In genomic region chrX:105209406-105209805, GRCh38 we compare ENCODE assay signal across 2 cellular contexts.
TF ChIP-seq lines count a peak whose summit lies in the region.

No MANE protein-coding gene starts in this region.

TF ChIP-seq in liver, 16 proteins besides CTCF, POLR2A, EP300 and RAD21:
- no peak for TF ChIP-seq RXRA (IDR thresholded peaks at IDR 0.05)
- no peak for TF ChIP-seq GABPA (IDR thresholded peaks at IDR 0.05 in 1 of 2, conservative IDR thresholded peaks at IDR 0.05 in 1 of 2)
- no peak for TF ChIP-seq REST (IDR thresholded peaks at IDR 0.05)
- TF ChIP-seq HNF4G (IDR thresholded peaks at IDR 0.05): peak; percentile 38
- peak; percentile 20 for TF ChIP-seq SP1 (IDR thresholded peaks at IDR 0.05)
- no peak for TF ChIP-seq NR2F2 (IDR thresholded peaks at IDR 0.05)
- TF ChIP-seq HNF4A (conservative IDR thresholded peaks at IDR 0.05): peak; percentile 42 to 74
- TF ChIP-seq EGR1 (IDR thresholded peaks at IDR 0.05; ENCODE audit: low read depth in 2 of 2): no peak

TF ChIP-seq in HepG2, 621 proteins besides CTCF, POLR2A, EP300 and RAD21:
- no peak for TF ChIP-seq ZNF253 (CRISPR knock-in tag; IDR thresholded peaks at IDR 0.05; ENCODE audit: borderline replicate concordance)
- no peak for TF ChIP-seq MTF2 (CRISPR knock-in tag; IDR thresholded peaks at IDR 0.05; ENCODE audit: borderline replicate concordance)
- TF ChIP-seq KLF9 (CRISPR knock-in tag; IDR thresholded peaks at IDR 0.05; ENCODE audit: low read depth): no peak
- no peak for TF ChIP-seq ETV6 (CRISPR knock-in tag; conservative IDR thresholded peaks at IDR 0.05)
- TF ChIP-seq CENPX (CRISPR knock-in tag; IDR thresholded peaks at IDR 0.05): no peak
- TF ChIP-seq KDM5B (CRISPR knock-in tag; IDR thresholded peaks at IDR 0.05; ENCODE audit: borderline replicate concordance): no peak
- no peak for TF ChIP-seq KMT2A (CRISPR knock-in tag; IDR thresholded peaks at IDR 0.05)
- no peak for TF ChIP-seq FOSL2 (CRISPR knock-in tag; IDR thresholded peaks at IDR 0.05)
- no peak for TF ChIP-seq TRIM24 (CRISPR knock-in tag; IDR thresholded peaks at IDR 0.05)
- TF ChIP-seq ZHX2 (IDR thresholded peaks at IDR 0.05; ENCODE audit: low read depth): no peak
- no peak for TF ChIP-seq ZHX2 (CRISPR knock-in tag; IDR thresholded peaks at IDR 0.05; ENCODE audit: borderline replicate concordance)
- TF ChIP-seq KIAA2018 (CRISPR knock-in tag; IDR thresholded peaks at IDR 0.05; ENCODE audit: borderline replicate concordance): no peak
- no peak for TF ChIP-seq TGIF2 (CRISPR knock-in tag; IDR thresholded peaks at IDR 0.05)
- no peak for TF ChIP-seq FOXK2 (IDR thresholded peaks at IDR 0.05)
- TF ChIP-seq GTF3A (CRISPR knock-in tag; conservative IDR thresholded peaks at IDR 0.05): no peak
- no peak for TF ChIP-seq MLX (CRISPR knock-in tag; IDR thresholded peaks at IDR 0.05)
- TF ChIP-seq FLYWCH1 (CRISPR knock-in tag; IDR thresholded peaks at IDR 0.05): no peak
